ENCODE assay signal across 32 cellular contexts in the genomic region with DNA sequence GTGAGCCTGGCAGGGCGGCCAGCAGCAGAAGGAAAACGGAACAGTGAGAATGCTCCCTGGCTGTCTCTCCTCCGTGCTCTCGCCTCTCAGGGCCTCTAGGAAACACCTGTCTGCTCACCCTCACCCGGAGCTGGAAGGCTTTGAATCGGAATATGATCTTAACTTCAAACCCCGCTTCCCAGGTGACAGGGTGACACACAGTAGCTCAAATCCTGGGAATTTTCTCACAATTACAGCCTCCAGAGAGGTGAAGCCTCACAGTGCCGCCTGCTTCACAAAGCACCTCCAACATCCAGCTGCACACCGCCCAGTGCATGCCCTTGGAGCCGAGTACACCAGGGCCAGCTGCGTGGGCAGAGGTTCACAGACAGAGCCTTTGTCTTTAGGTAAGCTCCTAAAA.
"Had no signal": no experiment of that assay in that cellular context is flagged by ENCODE, and none has a peak within 500 bp of the region (broad histone marks: within the 10 kb centered on the region; RNA-seq: fewer than 3 reads in every experiment).

No MANE protein-coding gene starts in this region.

- H3K4me1 Mint-ChIP-seq: activated B cell treated with CpG ODN at 0.5 μM for 24 hours; activated naive CD8-positive, alpha-beta T cell treated with anti-CD3 and anti-CD28 coated beads for 36 hours; activated T-helper 17 cell treated with anti-CD3 and anti-CD28 coated beads, Interleukin-2, amount 50 U/mL, for 72 hours had no signal

- H3K27ac Mint-ChIP-seq: activated B cell treated with CpG ODN at 0.5 μM for 24 hours; activated CD4-positive, alpha-beta memory T cell treated with anti-CD3 and anti-CD28 coated beads for 36 hours; activated CD4-positive, alpha-beta T cell treated with anti-CD3 and anti-CD28 coated beads, Interleukin-2, amount 10 ng/mL, durations not matched to agents 24 days and 14 days; activated CD8-positive, alpha-beta T cell treated with anti-CD3 and anti-CD28 coated beads for 36 hours; activated naive CD4-positive, alpha-beta T cell treated with anti-CD3 and anti-CD28 coated beads for 36 hours; activated naive CD4-positive, alpha-beta T cell treated with anti-CD3 and anti-CD28 coated beads, Interleukin-2, amount 50 U/mL, for 72 hours; activated naive CD8-positive, alpha-beta T cell treated with anti-CD3 and anti-CD28 coated beads for 36 hours; activated T-cell treated with anti-CD3 and anti-CD28 coated beads, Interleukin-2, amount 50 U/mL, for 72 hours; activated T-helper 1 cell treated with anti-CD3 and anti-CD28 coated beads, Interleukin-12 subunit alpha, Interleukin-12 subunit beta, Interleukin-2, Interleukin-4 antibody, amounts not matched to agents 30 ng/mL and 10 ng/mL and 1 ng/mL, durations not matched to agents 14 hours and 24 hours and 36 hours; activated T-helper 17 cell treated with anti-CD3 and anti-CD28 coated beads, Interleukin-2, amount 50 U/mL, for 72 hours; T-helper 1 cell treated with Interleukin-12 subunit alpha and Interleukin-12 subunit beta and Interleukin-4 antibody, amounts not matched to agents 30 μg/mL and 1 μg/mL, for 36 hours; T-helper 2 cell treated with Interferon-gamma antibody and Interleukin-4, amounts not matched to agents 5 μg/mL and 100 μg/mL, for 36 hours had no signal

- H3K9me3 Mint-ChIP-seq: activated B cell treated with CpG ODN at 0.5 μM for 24 hours; activated CD4-positive, alpha-beta memory T cell treated with anti-CD3 and anti-CD28 coated beads for 36 hours; activated CD4-positive, alpha-beta T cell treated with anti-CD3 and anti-CD28 coated beads, Interleukin-2, amount 10 ng/mL, durations not matched to agents 24 days and 14 days; activated CD8-positive, alpha-beta T cell treated with anti-CD3 and anti-CD28 coated beads for 36 hours; activated naive CD4-positive, alpha-beta T cell treated with anti-CD3 and anti-CD28 coated beads for 36 hours; activated naive CD4-positive, alpha-beta T cell treated with anti-CD3 and anti-CD28 coated beads, Interleukin-2, amount 50 U/mL, for 72 hours; activated naive CD8-positive, alpha-beta T cell treated with anti-CD3 and anti-CD28 coated beads for 36 hours; activated T-cell treated with anti-CD3 and anti-CD28 coated beads, Interleukin-2, amount 50 U/mL, for 4 hours; activated T-cell treated with anti-CD3 and anti-CD28 coated beads, Interleukin-2, amount 50 U/mL, for 72 hours; activated T-helper 1 cell treated with anti-CD3 and anti-CD28 coated beads, Interleukin-12 subunit alpha, Interleukin-12 subunit beta, Interleukin-2, Interleukin-4 antibody, amounts not matched to agents 30 ng/mL and 10 ng/mL and 1 ng/mL, durations not matched to agents 14 hours and 24 hours and 36 hours; activated T-helper 17 cell treated with anti-CD3 and anti-CD28 coated beads, Interleukin-2, amount 50 U/mL, for 72 hours; T-helper 1 cell treated with Interleukin-12 subunit alpha and Interleukin-12 subunit beta and Interleukin-4 antibody, amounts not matched to agents 30 μg/mL and 1 μg/mL, for 36 hours; T-helper 2 cell treated with Interferon-gamma antibody and Interleukin-4, amounts not matched to agents 5 μg/mL and 100 μg/mL, for 36 hours had no signal

- H3K27me3 Mint-ChIP-seq: activated B cell treated with CpG ODN at 0.5 μM for 24 hours; activated CD4-positive, alpha-beta memory T cell treated with anti-CD3 and anti-CD28 coated beads for 36 hours; activated CD4-positive, alpha-beta T cell treated with anti-CD3 and anti-CD28 coated beads, Interleukin-2, amount 10 ng/mL, durations not matched to agents 24 days and 14 days; activated CD8-positive, alpha-beta T cell treated with anti-CD3 and anti-CD28 coated beads for 36 hours; activated naive CD8-positive, alpha-beta T cell treated with anti-CD3 and anti-CD28 coated beads for 36 hours; activated T-helper 17 cell treated with anti-CD3 and anti-CD28 coated beads, Interleukin-2, amount 50 U/mL, for 72 hours had no signal

- ATAC-seq: activated CD8-positive, alpha-beta T cell treated with anti-CD3 and anti-CD28 coated beads for 36 hours; activated naive CD4-positive, alpha-beta T cell treated with anti-CD3 and anti-CD28 coated beads, Interleukin-2, amount 50 U/mL, for 72 hours; activated T-cell treated with anti-CD3 and anti-CD28 coated beads, Interleukin-2, amount 50 U/mL, for 4 hours; activated T-cell treated with anti-CD3 and anti-CD28 coated beads, Interleukin-2, amount 50 U/mL, for 72 hours; activated T-helper 17 cell treated with anti-CD3 and anti-CD28 coated beads, Interleukin-2, amount 50 U/mL, for 72 hours; body of pancreas had no signal

- DNase-seq: activated B cell treated with CpG ODN at 0.5 μM for 24 hours; activated CD4-positive, alpha-beta memory T cell treated with anti-CD3 and anti-CD28 coated beads for 36 hours; activated CD4-positive, alpha-beta T cell treated with anti-CD3 and anti-CD28 coated beads for 4 hours; activated CD4-positive, alpha-beta T cell treated with anti-CD3 and anti-CD28 coated beads, Interleukin-2, amount 10 ng/mL, durations not matched to agents 24 days and 14 days; activated CD4-positive, alpha-beta T cell treated with anti-CD3 and anti-CD28 coated beads, Interleukin-2, amount 50 U/mL, for 1 hour; activated CD4-positive, alpha-beta T cell treated with anti-CD3 and anti-CD28 coated beads, Interleukin-2, amount 50 U/mL, for 4 hours; activated CD4-positive, CD25-positive, alpha-beta regulatory T cell treated with anti-CD3 and anti-CD28 coated beads, Interleukin-2, amount 50 U/mL, for 72 hours; activated CD8-positive, alpha-beta memory T cell treated with anti-CD3 and anti-CD28 coated beads, Interleukin-2, amount 50 U/mL, for 4 hours; activated CD8-positive, alpha-beta T cell treated with anti-CD3 and anti-CD28 coated beads for 36 hours; activated effector memory CD4-positive, alpha-beta T cell treated with anti-CD3 and anti-CD28 coated beads, Interleukin-2, amount 50 U/mL, for 16 hours; activated gamma-delta T cell treated with Interleukin-2 at 50 U/mL for 16 hours; activated naive CD4-positive, alpha-beta T cell; activated naive CD4-positive, alpha-beta T cell treated with anti-CD3 and anti-CD28 coated beads for 36 hours; activated naive CD4-positive, alpha-beta T cell treated with anti-CD3 and anti-CD28 coated beads, Interleukin-2, amount 50 U/mL, for 16 hours; activated naive CD8-positive, alpha-beta T cell treated with anti-CD3 and anti-CD28 coated beads for 36 hours; activated T-cell treated with anti-CD3 and anti-CD28 coated beads for 4 hours; activated T-cell treated with anti-CD3 and anti-CD28 coated beads, Interleukin-2, amount 50 U/mL, for 1 hour; activated T-cell treated with anti-CD3 and anti-CD28 coated beads, Interleukin-2, amount 50 U/mL, for 4 hours; activated T-cell treated with anti-CD3 and anti-CD28 coated beads, Interleukin-2, amount 50 U/mL, for 72 hours; amniotic stem cell; aorta; body of pancreas; brain microvascular endothelial cell; central memory CD4-positive, alpha-beta T cell; T-helper 1 cell; T-helper 2 cell; T-helper 9 cell had no signal

- H3K4me3 Mint-ChIP-seq: activated B cell treated with CpG ODN at 0.5 μM for 24 hours; activated CD4-positive, alpha-beta memory T cell treated with anti-CD3 and anti-CD28 coated beads for 36 hours; activated CD4-positive, alpha-beta T cell treated with anti-CD3 and anti-CD28 coated beads, Interleukin-2, amount 10 ng/mL, durations not matched to agents 24 days and 14 days; activated CD8-positive, alpha-beta T cell treated with anti-CD3 and anti-CD28 coated beads for 36 hours; activated naive CD4-positive, alpha-beta T cell treated with anti-CD3 and anti-CD28 coated beads for 36 hours; activated naive CD8-positive, alpha-beta T cell treated with anti-CD3 and anti-CD28 coated beads for 36 hours; activated T-cell treated with anti-CD3 and anti-CD28 coated beads, Interleukin-2, amount 50 U/mL, for 4 hours; activated T-cell treated with anti-CD3 and anti-CD28 coated beads, Interleukin-2, amount 50 U/mL, for 72 hours; activated T-helper 1 cell treated with anti-CD3 and anti-CD28 coated beads, Interleukin-12 subunit alpha, Interleukin-12 subunit beta, Interleukin-2, Interleukin-4 antibody, amounts not matched to agents 30 ng/mL and 10 ng/mL and 1 ng/mL, durations not matched to agents 14 hours and 24 hours and 36 hours; activated T-helper 17 cell treated with anti-CD3 and anti-CD28 coated beads, Interleukin-2, amount 50 U/mL, for 72 hours; T-helper 1 cell treated with Interleukin-12 subunit alpha and Interleukin-12 subunit beta and Interleukin-4 antibody, amounts not matched to agents 30 μg/mL and 1 μg/mL, for 36 hours; T-helper 2 cell treated with Interferon-gamma antibody and Interleukin-4, amounts not matched to agents 5 μg/mL and 100 μg/mL, for 36 hours had no signal
